17 cellular contexts compared by ENCODE assay signal in genomic region chr22:17952273-17952801, GRCh38.
A peak's percentile ranks its signal among the peaks of the same experiment; 100 is the strongest.
DNase-seq lines count a peak whose midpoint lies in the region; ATAC-seq and TF ChIP-seq lines count a peak whose summit lies in the region.
"Had no signal": no experiment of that assay in that cellular context is flagged by ENCODE, and none has a peak within 500 bp of the region (broad histone marks: within the 10 kb centered on the region; RNA-seq: fewer than 3 reads in every experiment).

No MANE protein-coding gene starts in this region.

- H3K9me3 ChIP-seq in osteoblast (ENCODE audit: low read depth, low read length) = no peaks in the 10 kb centered on the region
- H3K9me3 ChIP-seq: gastrocnemius medialis, prostate gland had no signal

- no peaks in the 10 kb centered on the region for H3K27me3 ChIP-seq in osteoblast (ENCODE audit: insufficient read depth, low read length)
- H3K27me3 ChIP-seq: gastrocnemius medialis had no signal

- no peak overlapping the region for H3K4me3 Mint-ChIP-seq in HFFc6
- H3K4me3 Mint-ChIP-seq: activated CD4-positive, alpha-beta T cell treated with anti-CD3 and anti-CD28 coated beads, Interleukin-2, amount 10 ng/mL, durations not matched to agents 24 days and 14 days; activated naive CD8-positive, alpha-beta T cell treated with anti-CD3 and anti-CD28 coated beads for 36 hours; activated T-cell treated with anti-CD3 and anti-CD28 coated beads, Interleukin-2, amount 50 U/mL, for 24 hours; immature natural killer cell had no signal

- no peaks in the 10 kb centered on the region for H3K36me3 ChIP-seq in osteoblast (ENCODE audit: insufficient read depth, low read length)
- H3K36me3 ChIP-seq: gastrocnemius medialis, prostate gland had no signal

- DNase-seq in HT-29 (ENCODE audit: low spot score) (peak; percentile 1), RWPE1 (ENCODE audit: low spot score) (no peak), left ventricle myocardium superior (no peak), osteoblast (ENCODE audit: insufficient read length, low spot score, missing footprints) (peak; percentile 41), GM19240 (ENCODE audit: insufficient read length, low spot score) (no peak), NCI-H1694 treated with DMSO at 0.1 percent for 48 hours (lab: John Stamatoyannopoulos, UW) (no peak), HFFc6 (no peak)
- DNase-seq: activated CD4-positive, alpha-beta T cell treated with anti-CD3 and anti-CD28 coated beads, Interleukin-2, amount 10 ng/mL, durations not matched to agents 24 days and 14 days; activated naive CD8-positive, alpha-beta T cell treated with anti-CD3 and anti-CD28 coated beads for 36 hours; activated T-cell treated with anti-CD3 and anti-CD28 coated beads, Interleukin-2, amount 50 U/mL, for 24 hours; gastrocnemius medialis; immature natural killer cell; NCI-H1436 treated with DMSO at 0.1 percent for 48 hours; T-helper 9 cell had no signal

- H3K4me1 Mint-ChIP-seq in HFFc6 (ENCODE audit: low read depth) = peaks cover 31% of the 10 kb centered on the region

- H3K27ac Mint-ChIP-seq in HFFc6 = no peak overlapping the region
- H3K27ac Mint-ChIP-seq: activated CD4-positive, alpha-beta T cell treated with anti-CD3 and anti-CD28 coated beads, Interleukin-2, amount 10 ng/mL, durations not matched to agents 24 days and 14 days; activated naive CD8-positive, alpha-beta T cell treated with anti-CD3 and anti-CD28 coated beads for 36 hours; activated T-cell treated with anti-CD3 and anti-CD28 coated beads, Interleukin-2, amount 50 U/mL, for 24 hours had no signal

- CTCF ChIA-PET in RWPE1 (lab: Yijun Ruan, JAX) = interaction anchor here (0.6 kb wide), 1 partner anchor 29 kb away, joined by 3 read pairs; no protein-coding TSS in a partner anchor

- intact Hi-C loops in left ventricle myocardium superior (cut with micrococcal nuclease) = no loop called here

- H3K4me1 ChIP-seq in osteoblast (ENCODE audit: insufficient read depth, low read length) = peaks cover 28% of the 10 kb centered on the region

- H3K79me2 ChIP-seq in osteoblast (ENCODE audit: insufficient read depth, low read length) = peaks cover 89% of the 10 kb centered on the region

- H3K27ac ChIP-seq in RWPE1 (peak overlapping the region; percentile 75), osteoblast (ENCODE audit: low read depth, low read length) (no peak overlapping the region)
- H3K27ac ChIP-seq: KMS-11, prostate gland had no signal

- H3K27me3 Mint-ChIP-seq in HFFc6 (ENCODE audit: insufficient read depth) = peaks cover 1% of the 10 kb centered on the region
- H3K27me3 Mint-ChIP-seq: activated CD4-positive, alpha-beta T cell treated with anti-CD3 and anti-CD28 coated beads, Interleukin-2, amount 10 ng/mL, durations not matched to agents 24 days and 14 days; activated naive CD8-positive, alpha-beta T cell treated with anti-CD3 and anti-CD28 coated beads for 36 hours; activated T-cell treated with anti-CD3 and anti-CD28 coated beads, Interleukin-2, amount 50 U/mL, for 24 hours had no signal

- H3K4me2 ChIP-seq in osteoblast (ENCODE audit: insufficient read depth, low read length) = no peak overlapping the region
- H3K4me2 ChIP-seq: KMS-11 had no signal

- ATAC-seq in left ventricle myocardium superior = peak; percentile 20
- no peak for ATAC-seq in HG02970 (IDR thresholded peaks at IDR 0.05; ENCODE audit: low FRiP score, unreplicated experiment)
- ATAC-seq: gastrocnemius medialis had no signal

- H3K4me3 ChIP-seq in osteoblast (ENCODE audit: insufficient read depth, low read length) = no peak overlapping the region
- H3K4me3 ChIP-seq: gastrocnemius medialis, prostate gland had no signal

- no peak overlapping the region for H2AFZ ChIP-seq in osteoblast (ENCODE audit: low read length)

- peaks cover 11% of the 10 kb centered on the region for H3K36me3 Mint-ChIP-seq in HFFc6 (ENCODE audit: low read depth)
- H3K36me3 Mint-ChIP-seq: immature natural killer cell had no signal

- TF ChIP-seq CTCF in RWPE1 (conservative IDR thresholded peaks at IDR 0.05; ENCODE audit: low read depth) (no peak), osteoblast (IDR thresholded peaks at IDR 0.05; ENCODE audit: extremely low read depth, low read depth, low read length) (no peak), HFFc6 (IDR thresholded peaks at IDR 0.05) (no peak)

- POLR2A ChIA-PET in RWPE1 (lab: Yijun Ruan, JAX; ENCODE audit: low non-redundant PET) = no interaction called here

- no peaks in the 10 kb centered on the region for H3K9me3 Mint-ChIP-seq in HFFc6
- H3K9me3 Mint-ChIP-seq: activated CD4-positive, alpha-beta T cell treated with anti-CD3 and anti-CD28 coated beads, Interleukin-2, amount 10 ng/mL, durations not matched to agents 24 days and 14 days; activated naive CD8-positive, alpha-beta T cell treated with anti-CD3 and anti-CD28 coated beads for 36 hours; activated T-cell treated with anti-CD3 and anti-CD28 coated beads, Interleukin-2, amount 50 U/mL, for 24 hours; immature natural killer cell had no signal

- H4K20me1 ChIP-seq in osteoblast (ENCODE audit: insufficient read depth, low read length) = peaks cover 53% of the 10 kb centered on the region

Comparison
In these comparisons a context has a peak if more than half of its experiments do, and no peak if none do; other contexts are left out.
1. DNase-seq: peak in HT-29 (single experiment) and osteoblast (single experiment); none in RWPE1 (single experiment), left ventricle myocardium superior (single experiment), GM19240 (single experiment), NCI-H1694 treated with DMSO at 0.1 percent for 48 hours (single experiment) and HFFc6 (single experiment).